ENCODE assay signal across 18 cellular contexts in genomic region chr2:235113854-235114253, GRCh38.
"Had no signal": no experiment of that assay in that cellular context is flagged by ENCODE, and none has a peak within 500 bp of the region (broad histone marks: within the 10 kb centered on the region; RNA-seq: fewer than 3 reads in every experiment).

No MANE protein-coding gene starts in this region.

- H3K36me3 ChIP-seq: heart right ventricle, right lobe of liver had no signal

- H3K4me1 Mint-ChIP-seq: activated CD8-positive, alpha-beta memory T cell treated with anti-CD3 and anti-CD28 coated beads, Interleukin-2, amount 10 ng/mL, durations not matched to agents 7 days and 5 days; naive thymus-derived CD8-positive, alpha-beta T cell; stimulated activated naive B cell treated with anti-CD40 and anti-IgM and Interleukin-4, amounts not matched to agents 10 μg/mL and 1 μg/mL and 100 μg/mL, for 72 hours had no signal

- H3K9me3 ChIP-seq: mucosa of descending colon, psoas muscle, right lobe of liver had no signal

- H3K27ac Mint-ChIP-seq: activated CD8-positive, alpha-beta memory T cell treated with anti-CD3 and anti-CD28 coated beads, Interleukin-2, amount 10 ng/mL, durations not matched to agents 7 days and 5 days; activated naive CD4-positive, alpha-beta T cell treated with anti-CD3 and anti-CD28 coated beads, Interleukin-2, amount 50 U/mL, for 72 hours; activated T-cell treated with anti-CD3 and anti-CD28 coated beads, Interleukin-2, amount 50 U/mL, for 24 hours; naive thymus-derived CD8-positive, alpha-beta T cell; stimulated activated naive B cell treated with anti-CD40 and anti-IgM and Interleukin-4, amounts not matched to agents 10 μg/mL and 1 μg/mL and 100 μg/mL, for 72 hours; T-helper 1 cell treated with Interleukin-12 subunit alpha and Interleukin-12 subunit beta and Interleukin-4 antibody, amounts not matched to agents 30 μg/mL and 1 μg/mL, for 36 hours had no signal

- H3K36me3 Mint-ChIP-seq: activated CD8-positive, alpha-beta memory T cell treated with anti-CD3 and anti-CD28 coated beads, Interleukin-2, amount 10 ng/mL, durations not matched to agents 7 days and 5 days; activated naive CD4-positive, alpha-beta T cell treated with anti-CD3 and anti-CD28 coated beads, Interleukin-2, amount 50 U/mL, for 72 hours; brain; naive thymus-derived CD8-positive, alpha-beta T cell; stimulated activated naive B cell treated with anti-CD40 and anti-IgM and Interleukin-4, amounts not matched to agents 10 μg/mL and 1 μg/mL and 100 μg/mL, for 72 hours had no signal

- ATAC-seq: activated CD8-positive, alpha-beta memory T cell treated with anti-CD3 and anti-CD28 coated beads, Interleukin-2, amount 10 ng/mL, durations not matched to agents 7 days and 5 days; activated naive CD4-positive, alpha-beta T cell treated with anti-CD3 and anti-CD28 coated beads, Interleukin-2, amount 50 U/mL, for 72 hours; foreskin keratinocyte; left cardiac atrium; mucosa of descending colon; naive thymus-derived CD8-positive, alpha-beta T cell; psoas muscle; stimulated activated naive B cell treated with anti-CD40 and anti-IgM and Interleukin-4, amounts not matched to agents 10 μg/mL and 1 μg/mL and 100 μg/mL, for 72 hours had no signal

- H3K9me3 Mint-ChIP-seq: activated naive CD4-positive, alpha-beta T cell treated with anti-CD3 and anti-CD28 coated beads, Interleukin-2, amount 50 U/mL, for 72 hours; activated T-cell treated with anti-CD3 and anti-CD28 coated beads, Interleukin-2, amount 50 U/mL, for 24 hours; stimulated activated naive B cell treated with anti-CD40 and anti-IgM and Interleukin-4, amounts not matched to agents 10 μg/mL and 1 μg/mL and 100 μg/mL, for 72 hours; T-helper 1 cell treated with Interleukin-12 subunit alpha and Interleukin-12 subunit beta and Interleukin-4 antibody, amounts not matched to agents 30 μg/mL and 1 μg/mL, for 36 hours had no signal

- H3K27ac ChIP-seq: foreskin keratinocyte, heart right ventricle, psoas muscle, right lobe of liver had no signal

- H3K4me3 ChIP-seq: heart right ventricle, lung, mucosa of descending colon, psoas muscle, right lobe of liver had no signal

- DNase-seq: activated CD4-positive, alpha-beta T cell treated with anti-CD3 and anti-CD28 coated beads, Interleukin-2, amount 50 U/mL, for 48 hours; activated CD8-positive, alpha-beta memory T cell treated with anti-CD3 and anti-CD28 coated beads, Interleukin-2, amount 10 ng/mL, durations not matched to agents 7 days and 5 days; activated effector memory CD4-positive, alpha-beta T cell treated with anti-CD3 and anti-CD28 coated beads, Interleukin-2, amount 50 U/mL, for 16 hours; activated T-cell treated with anti-CD3 and anti-CD28 coated beads, Interleukin-2, amount 50 U/mL, for 24 hours; amygdala; dermis blood vessel endothelial cell; foreskin keratinocyte; heart right ventricle; left cardiac atrium; mucosa of descending colon; naive thymus-derived CD8-positive, alpha-beta T cell; psoas muscle; right lobe of liver; stimulated activated naive B cell treated with anti-CD40 and anti-IgM and Interleukin-4, amounts not matched to agents 10 μg/mL and 1 μg/mL and 100 μg/mL, for 72 hours had no signal

- H3K4me1 ChIP-seq: foreskin keratinocyte, heart right ventricle, psoas muscle, right lobe of liver had no signal

- H3K4me3 Mint-ChIP-seq: activated CD8-positive, alpha-beta memory T cell treated with anti-CD3 and anti-CD28 coated beads, Interleukin-2, amount 10 ng/mL, durations not matched to agents 7 days and 5 days; activated T-cell treated with anti-CD3 and anti-CD28 coated beads, Interleukin-2, amount 50 U/mL, for 24 hours; brain; naive thymus-derived CD8-positive, alpha-beta T cell; stimulated activated naive B cell treated with anti-CD40 and anti-IgM and Interleukin-4, amounts not matched to agents 10 μg/mL and 1 μg/mL and 100 μg/mL, for 72 hours; T-helper 1 cell treated with Interleukin-12 subunit alpha and Interleukin-12 subunit beta and Interleukin-4 antibody, amounts not matched to agents 30 μg/mL and 1 μg/mL, for 36 hours had no signal

- H3K27me3 ChIP-seq: foreskin keratinocyte, right lobe of liver had no signal
